Comparison of ENCODE assay signal across 14 cellular contexts in the genomic region with DNA sequence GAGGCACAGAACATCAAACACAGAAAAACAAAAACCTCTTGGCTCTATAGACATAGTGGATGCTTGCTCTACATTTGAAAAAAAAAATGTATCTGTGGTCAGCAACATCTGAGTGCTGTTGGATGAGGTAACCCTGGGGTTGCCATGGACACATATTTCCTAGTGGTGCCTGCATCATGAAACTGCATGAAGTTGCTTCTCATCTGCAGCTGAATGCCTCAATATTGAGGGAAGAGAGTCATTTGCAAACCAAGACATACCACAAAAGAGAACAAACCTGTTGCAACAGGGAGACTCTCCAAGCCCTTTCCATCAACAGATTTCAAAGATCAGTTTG.
DNase-seq lines count a peak whose midpoint lies in the region; ATAC-seq, FAIRE-seq and TF ChIP-seq lines count a peak whose summit lies in the region.
"Had no signal": no experiment of that assay in that cellular context is flagged by ENCODE, and none has a peak within 500 bp of the region (broad histone marks: within the 10 kb centered on the region; RNA-seq: fewer than 3 reads in every experiment).

No MANE protein-coding gene starts in this region.

- peaks cover 19% of the 10 kb centered on the region for H3K27me3 Mint-ChIP-seq in MCF 10A (ENCODE audit: insufficient read depth, unreplicated experiment)
- peaks cover 42% of the 10 kb centered on the region for H3K27me3 Mint-ChIP-seq in astrocyte (ENCODE audit: low read depth, unreplicated experiment)
- peaks cover 11% of the 10 kb centered on the region for H3K27me3 Mint-ChIP-seq in type B pancreatic cell

- no peaks in the 10 kb centered on the region for H3K36me3 Mint-ChIP-seq in MCF 10A (ENCODE audit: insufficient read depth, unreplicated experiment)
- no peaks in the 10 kb centered on the region for H3K36me3 Mint-ChIP-seq in astrocyte (ENCODE audit: low read depth, unreplicated experiment)
- H3K36me3 Mint-ChIP-seq in type B pancreatic cell: no peaks in the 10 kb centered on the region

- FAIRE-seq in astrocyte (lab: Jason Lieb, UNC): no peak
- no peak for FAIRE-seq in GM12891 (lab: Jason Lieb, UNC)

- no peaks in the 10 kb centered on the region for H3K79me2 ChIP-seq in astrocyte (ENCODE audit: insufficient read depth, low read length)

- POLR2A ChIA-PET in MCF 10A (lab: Yijun Ruan, JAX): no interaction called here

- H3K4me3 ChIP-seq in breast epithelium (no peak overlapping the region), astrocyte (ENCODE audit: insufficient read depth, low read depth, low read length) (no peak overlapping the region), testis (no peak overlapping the region)

- H3K9ac ChIP-seq in astrocyte (ENCODE audit: low read length): no peak overlapping the region

- peak; percentile 9 for DNase-seq in MCF 10A (ENCODE audit: unreplicated experiment)
- DNase-seq in breast epithelium (ENCODE audit: low spot score in 2 of 2): no peak
- peak; percentile 73 for DNase-seq in astrocyte (ENCODE audit: low read depth)
- peak; percentile 47 to 72 for DNase-seq in foreskin keratinocyte
- DNase-seq in type B pancreatic cell (ENCODE audit: extremely low spot score, unreplicated experiment): no peak
- DNase-seq in SKM-1 (lab: John Stamatoyannopoulos, UW; ENCODE audit: unreplicated experiment): no peak
- DNase-seq in GM12891 (ENCODE audit: insufficient read length, low spot score): no peak
- no peak for DNase-seq in testis
- DNase-seq: activated naive CD4-positive, alpha-beta T cell treated with anti-CD3 and anti-CD28 coated beads for 36 hours; DMS153; KBM-7; NCI-H1694 treated with DMSO at 0.1 percent for 48 hours; NCI-H82 had no signal

- TF ChIP-seq POLR2A in breast epithelium (IDR thresholded peaks at IDR 0.05): no peak
- no peak for TF ChIP-seq POLR2A in GM12891 (IDR thresholded peaks at IDR 0.05; ENCODE audit: low read depth, low read length)
- no peak for TF ChIP-seq POLR2A in testis (IDR thresholded peaks at IDR 0.05)

- H3K4me1 ChIP-seq in breast epithelium (no peaks in the 10 kb centered on the region), astrocyte (ENCODE audit: insufficient read depth, low read length) (no peaks in the 10 kb centered on the region), foreskin keratinocyte (no peaks in the 10 kb centered on the region), testis (no peaks in the 10 kb centered on the region)

- H3K4me2 ChIP-seq in astrocyte (ENCODE audit: low read length): no peak overlapping the region

- no peaks in the 10 kb centered on the region for H3K9me3 Mint-ChIP-seq in MCF 10A (ENCODE audit: unreplicated experiment)
- H3K9me3 Mint-ChIP-seq in astrocyte (ENCODE audit: unreplicated experiment): peaks cover 2% of the 10 kb centered on the region
- peaks cover 5% of the 10 kb centered on the region for H3K9me3 Mint-ChIP-seq in type B pancreatic cell
- H3K9me3 Mint-ChIP-seq: activated naive CD4-positive, alpha-beta T cell treated with anti-CD3 and anti-CD28 coated beads for 36 hours had no signal

- H3K27ac ChIP-seq in breast epithelium (peak overlapping the region in 1 of 2 donors; percentile 32), astrocyte (ENCODE audit: low read depth, low read length) (no peak overlapping the region), foreskin keratinocyte (no peak overlapping the region), testis (no peak overlapping the region)
- H3K27ac ChIP-seq: epithelial cell of prostate had no signal

- no peaks in the 10 kb centered on the region for H3K36me3 ChIP-seq in breast epithelium
- no peaks in the 10 kb centered on the region for H3K36me3 ChIP-seq in astrocyte (ENCODE audit: insufficient read depth, low read length)
- no peaks in the 10 kb centered on the region for H3K36me3 ChIP-seq in testis (ENCODE audit: low read depth, missing control alignments)

- no peak overlapping the region for H3K4me3 Mint-ChIP-seq in MCF 10A (ENCODE audit: unreplicated experiment)
- no peak overlapping the region for H3K4me3 Mint-ChIP-seq in astrocyte (ENCODE audit: unreplicated experiment)
- H3K4me3 Mint-ChIP-seq in type B pancreatic cell: peak overlapping the region; percentile 44
- H3K4me3 Mint-ChIP-seq: activated naive CD4-positive, alpha-beta T cell treated with anti-CD3 and anti-CD28 coated beads for 36 hours had no signal

- CTCF ChIA-PET in MCF 10A (lab: Yijun Ruan, JAX): no interaction called here

- H3K4me1 Mint-ChIP-seq in MCF 10A (ENCODE audit: insufficient read depth, unreplicated experiment): no peaks in the 10 kb centered on the region
- H3K4me1 Mint-ChIP-seq in astrocyte (ENCODE audit: low read depth, unreplicated experiment): peaks cover 8% of the 10 kb centered on the region
- H3K4me1 Mint-ChIP-seq in type B pancreatic cell (ENCODE audit: unreplicated experiment): peaks cover 35% of the 10 kb centered on the region

- TF ChIP-seq CTCF in MCF 10A (IDR thresholded peaks at IDR 0.05; ENCODE audit: unreplicated experiment) (no peak), breast epithelium (IDR thresholded peaks at IDR 0.05) (no peak), astrocyte (IDR thresholded peaks at IDR 0.05; ENCODE audit: insufficient read depth, low read depth, low read length) (no peak), foreskin keratinocyte (conservative IDR thresholded peaks at IDR 0.05) (no peak), type B pancreatic cell (conservative IDR thresholded peaks at IDR 0.05) (no peak), testis (IDR thresholded peaks at IDR 0.05) (no peak)

- H3K9me3 ChIP-seq in breast epithelium (no peaks in the 10 kb centered on the region), astrocyte (ENCODE audit: insufficient read depth, low read depth, low read length) (no peaks in the 10 kb centered on the region), testis (no peaks in the 10 kb centered on the region)

- ATAC-seq in foreskin keratinocyte: peak; percentile 35

- no TSS peak for BruUV-seq in MCF 10A (replicated peaks; lab: Mats Ljungman, UMichigan)

- H4K20me1 ChIP-seq in astrocyte (ENCODE audit: insufficient read depth, low read length): no peaks in the 10 kb centered on the region

- intact Hi-C loops in MCF 10A (cut with micrococcal nuclease) (no loop called here), breast epithelium (cut with DNase I; ENCODE audit: low total_unique reads) (no loop called here), testis (cut with DNase I; ENCODE audit: low total_unique reads) (no loop called here)

- H2AFZ ChIP-seq in astrocyte (ENCODE audit: low read depth, low read length): no peak overlapping the region

- H3K27me3 ChIP-seq in breast epithelium: no peaks in the 10 kb centered on the region
- H3K27me3 ChIP-seq in astrocyte (ENCODE audit: insufficient read depth, low read length): no peaks in the 10 kb centered on the region
- H3K27me3 ChIP-seq in foreskin keratinocyte: peaks cover 30% of the 10 kb centered on the region
- H3K27me3 ChIP-seq in testis: no peaks in the 10 kb centered on the region

- H3K27ac Mint-ChIP-seq in MCF 10A (ENCODE audit: low read depth, unreplicated experiment): no peak overlapping the region
- H3K27ac Mint-ChIP-seq in astrocyte (ENCODE audit: unreplicated experiment): no peak overlapping the region
- H3K27ac Mint-ChIP-seq in type B pancreatic cell: peak overlapping the region; percentile 24
- H3K27ac Mint-ChIP-seq: activated naive CD4-positive, alpha-beta T cell treated with anti-CD3 and anti-CD28 coated beads for 36 hours had no signal

TF ChIP-seq in GM12891, 5 proteins besides CTCF, POLR2A, EP300 and RAD21:
- TF ChIP-seq POLR2AphosphoS5 (IDR thresholded peaks at IDR 0.05; ENCODE audit: low read depth, low read length): no peak
- TF ChIP-seq PAX5 (IDR thresholded peaks at IDR 0.05; ENCODE audit: insufficient read depth, low read length, severe bottlenecking): no peak
- TF ChIP-seq TAF1 (IDR thresholded peaks at IDR 0.05; ENCODE audit: low read depth, low read length): no peak
- TF ChIP-seq POU2F2 (IDR thresholded peaks at IDR 0.05; ENCODE audit: low read depth, low read length): no peak
- no peak for TF ChIP-seq SPI1 (IDR thresholded peaks at IDR 0.05; ENCODE audit: low read depth, low read length)
TF ChIP-seq in GM12891: peak in this region for 0.

Comparison
In these comparisons a context has a peak if more than half of its experiments do, and no peak if none do; other contexts are left out.
1. DNase-seq: peak in MCF 10A (single experiment), astrocyte (single experiment) and foreskin keratinocyte (2 of 2); none in breast epithelium (0 of 2), type B pancreatic cell (single experiment), SKM-1 (single experiment), GM12891 (single experiment) and testis (single experiment).